ENCODE assay signal across 17 cellular contexts in genomic region chr5:57232293-57233033, GRCh38. TPM values are rescaled to one million over a fixed set of nuclear protein-coding genes. Genes with fewer than 3 reads are reported as not detected.
A peak's percentile ranks its signal among the peaks of the same experiment; 100 is the strongest.
DNase-seq lines count a peak whose midpoint lies in the region; ATAC-seq and TF ChIP-seq lines count a peak whose summit lies in the region.
"Had no signal": no experiment of that assay in that cellular context is flagged by ENCODE, and none has a peak within 500 bp of the region (broad histone marks: within the 10 kb centered on the region; RNA-seq: fewer than 3 reads in every experiment).

No MANE protein-coding gene starts in this region.

- H3K9me3 ChIP-seq in CD4-positive, alpha-beta T cell (ENCODE audit: control insufficient read depth, low read length), result no peaks in the 10 kb centered on the region
- H3K9me3 ChIP-seq in H9 (ENCODE audit: control insufficient read depth, low read depth, low read length) (no peaks in the 10 kb centered on the region), colonic mucosa (no peaks in the 10 kb centered on the region)
- no peaks in the 10 kb centered on the region for H3K9me3 ChIP-seq in naive thymus-derived CD4-positive, alpha-beta T cell (ENCODE audit: control insufficient read depth in 2 of 3, low read length in 3 of 3)
- H3K9me3 ChIP-seq: transverse colon had no signal

- no peak for DNase-seq in CD4-positive, alpha-beta T cell
- DNase-seq in H9 (no peak), colonic mucosa (no peak), T-helper 9 cell (no peak), NCI-H2029 (lab: John Stamatoyannopoulos, UW) (no peak)
- DNase-seq in naive thymus-derived CD4-positive, alpha-beta T cell, result no peak
- DNase-seq: activated naive CD4-positive, alpha-beta T cell treated with anti-CD3 and anti-CD28 coated beads, Interleukin-2, amount 10 ng/mL, durations not matched to agents 7 days and 5 days; C1 segment of cervical spinal cord; EL; hypothalamus; Kasumi-1; NCI-H1436 treated with DMSO at 0.1 percent for 48 hours; small intestine; T-helper 1 cell; transverse colon had no signal

- intact Hi-C loops in CD4-positive, alpha-beta T cell (cut with DNase I, micrococcal nuclease), result no loop called here
- intact Hi-C loops in colonic mucosa (cut with DNase I), result no loop called here
- intact Hi-C loops in naive thymus-derived CD4-positive, alpha-beta T cell (cut with micrococcal nuclease), result loop anchor here in 1 of 2 donors (2.0 kb wide), 1 partner anchor 18 kb away; no protein-coding TSS in a partner anchor

- H3K79me1 ChIP-seq in H9 (ENCODE audit: insufficient read depth, low read depth, low read length, poor library complexity, severe bottlenecking), result peaks cover 8% of the 10 kb centered on the region

- H3K79me2 ChIP-seq in H9 (ENCODE audit: insufficient read depth, low read length), result peaks cover 2% of the 10 kb centered on the region; the same call in 1 of the 2 replicates

- no peak for ATAC-seq in CD4-positive, alpha-beta T cell (ENCODE audit: poor library complexity)
- no peak for ATAC-seq in naive thymus-derived CD4-positive, alpha-beta T cell
- ATAC-seq in activated CD4-positive, CD25-positive, alpha-beta regulatory T cell treated with anti-CD3 and anti-CD28 coated beads, Interleukin-2, amount 50 U/mL, for 24 hours, result no peak
- ATAC-seq: Right ventricle myocardium inferior had no signal

- H3T11ph ChIP-seq in H9 (ENCODE audit: low read length), result no peak overlapping the region

- no peaks in the 10 kb centered on the region for H3K23me2 ChIP-seq in H9 (ENCODE audit: insufficient read length, low read depth, low read length, poor library complexity, severe bottlenecking)

- H3K9ac ChIP-seq in H9 (ENCODE audit: extremely low read depth, insufficient read length, low read length) (no peak overlapping the region), colonic mucosa (ENCODE audit: low read depth in 2 of 2, low read length in 2 of 2) (no peak overlapping the region)

- no peak overlapping the region for H2BK15ac ChIP-seq in H9 (ENCODE audit: low read depth, low read length)

- H2AFZ ChIP-seq in H9 (ENCODE audit: low read length), result no peak overlapping the region

- no peak overlapping the region for H3K23ac ChIP-seq in H9 (ENCODE audit: insufficient read length, low read depth, low read length)

- POLR2A ChIA-PET in CD4-positive, alpha-beta T cell (lab: Charles Lee), result no interaction called here
- POLR2A ChIA-PET in naive thymus-derived CD4-positive, alpha-beta T cell (lab: Charles Lee), result no interaction called here

- WGBS in H9 (ENCODE audit: extremely low coverage, insufficient read length, low lambda C conversion rate), result no CpG with 5 or more reads among the region's 6 CpGs

- no peak overlapping the region for H4K5ac ChIP-seq in H9 (ENCODE audit: insufficient read length, low read depth, low read length)

- H2BK5ac ChIP-seq in H9 (ENCODE audit: insufficient read length, low read length), result no peak overlapping the region

- no peak overlapping the region for H2BK12ac ChIP-seq in H9 (ENCODE audit: insufficient read length, low read depth, low read length)

- no peak overlapping the region for H3K4ac ChIP-seq in H9 (ENCODE audit: low read depth, low read length)

- no peak overlapping the region for H2BK120ac ChIP-seq in H9 (ENCODE audit: low read depth, low read length, poor library complexity, severe bottlenecking)

- H3K27ac ChIP-seq in CD4-positive, alpha-beta T cell (ENCODE audit: low read depth, low read length), result no peak overlapping the region
- no peak overlapping the region for H3K27ac ChIP-seq in H9 (ENCODE audit: insufficient read length, low read depth, low read length)
- H3K27ac ChIP-seq in colonic mucosa, result peak overlapping the region; percentile 25
- no peak overlapping the region for H3K27ac ChIP-seq in naive thymus-derived CD4-positive, alpha-beta T cell (ENCODE audit: low read depth, low read length)

- H3K4me2 ChIP-seq in H9 (ENCODE audit: insufficient read depth, insufficient read length, low read length), result no peak overlapping the region

- no peak overlapping the region for H2BK20ac ChIP-seq in H9 (ENCODE audit: low read depth, low read length, poor library complexity, severe bottlenecking)

- no peak overlapping the region for H4K8ac ChIP-seq in H9 (replicated peaks; ENCODE audit: insufficient read length, low read depth, low read length)

- no peaks in the 10 kb centered on the region for H3K27me3 Mint-ChIP-seq in CD4-positive, alpha-beta T cell
- H3K27me3 Mint-ChIP-seq in H9 (ENCODE audit: low read depth), result no peaks in the 10 kb centered on the region
- H3K27me3 Mint-ChIP-seq in naive thymus-derived CD4-positive, alpha-beta T cell, result no peaks in the 10 kb centered on the region
- H3K27me3 Mint-ChIP-seq: activated naive CD4-positive, alpha-beta T cell treated with anti-CD3 and anti-CD28 coated beads, Interleukin-2, amount 10 ng/mL, durations not matched to agents 7 days and 5 days had no signal

- CTCF ChIA-PET in CD4-positive, alpha-beta T cell (lab: Charles Lee), result interaction anchor here (0.6 to 0.7 kb wide), 2 partner anchors 278 to 283 kb away, joined by 3 read pairs; no protein-coding TSS in a partner anchor
- CTCF ChIA-PET in naive thymus-derived CD4-positive, alpha-beta T cell (lab: Charles Lee), result interaction anchor here (1.1 to 1.7 kb wide), 2 partner anchors 12 to 332 kb away, joined by 3 to 4 read pairs; no protein-coding TSS in a partner anchor

- peak overlapping the region; percentile 14 for H3K27ac Mint-ChIP-seq in CD4-positive, alpha-beta T cell
- H3K27ac Mint-ChIP-seq in H9, result peak overlapping the region; percentile 7 to 53 (median 10); a peak in 3 of 7 replicates
- H3K27ac Mint-ChIP-seq in naive thymus-derived CD4-positive, alpha-beta T cell, result peak overlapping the region in 8 of 9 donors; percentile 15 to 90 (median 62)

- peaks cover 58% of the 10 kb centered on the region for H3K4me1 Mint-ChIP-seq in CD4-positive, alpha-beta T cell (ENCODE audit: low read depth)
- H3K4me1 Mint-ChIP-seq in H9, result peaks cover 20 to 24% of the 10 kb centered on the region in 2 experiments
- peaks cover 14 to 81% (median 70%) of the 10 kb centered on the region in 7 donors for H3K4me1 Mint-ChIP-seq in naive thymus-derived CD4-positive, alpha-beta T cell

- TF ChIP-seq CTCF in CD4-positive, alpha-beta T cell (IDR thresholded peaks at IDR 0.05), result no peak
- TF ChIP-seq CTCF in H9 (conservative IDR thresholded peaks at IDR 0.05) (no peak), colonic mucosa (IDR thresholded peaks at IDR 0.05) (no peak)

- H3K9me3 Mint-ChIP-seq in CD4-positive, alpha-beta T cell, result no peaks in the 10 kb centered on the region
- peaks cover 5% of the 10 kb centered on the region in 2 experiments; a peak in 3 of 5 replicates for H3K9me3 Mint-ChIP-seq in H9
- H3K9me3 Mint-ChIP-seq in naive thymus-derived CD4-positive, alpha-beta T cell, result peaks cover 0 to 3% (median 0%) of the 10 kb centered on the region in 11 donors
- H3K9me3 Mint-ChIP-seq: activated naive CD4-positive, alpha-beta T cell treated with anti-CD3 and anti-CD28 coated beads, Interleukin-2, amount 10 ng/mL, durations not matched to agents 7 days and 5 days had no signal

- H3K36me3 ChIP-seq in colonic mucosa, result peaks cover 5% of the 10 kb centered on the region
- peaks cover 8 to 44% (median 12%) of the 10 kb centered on the region in 3 experiments for H3K36me3 ChIP-seq in naive thymus-derived CD4-positive, alpha-beta T cell (ENCODE audit: control insufficient read depth in 2 of 3, insufficient read depth in 3 of 3, low read length in 3 of 3)

- H3K14ac ChIP-seq in H9 (ENCODE audit: insufficient read depth, low read length), result no peak overlapping the region

- no peak overlapping the region for H3K4me3 ChIP-seq in colonic mucosa
- no peak overlapping the region for H3K4me3 ChIP-seq in naive thymus-derived CD4-positive, alpha-beta T cell (ENCODE audit: low read length)
- H3K4me3 ChIP-seq: transverse colon had no signal

- H4K91ac ChIP-seq in H9 (ENCODE audit: insufficient read length, low read depth, low read length), result no peak overlapping the region

- H3K4me1 ChIP-seq in H9 (ENCODE audit: insufficient read depth, low read length) (no peaks in the 10 kb centered on the region), colonic mucosa (peaks cover 7% of the 10 kb centered on the region)
- peaks cover 0 to 11% of the 10 kb centered on the region in 2 donors for H3K4me1 ChIP-seq in naive thymus-derived CD4-positive, alpha-beta T cell (ENCODE audit: control insufficient read depth in 2 of 2, insufficient read depth in 2 of 2, low read length in 2 of 2)

- H3K4me3 Mint-ChIP-seq in CD4-positive, alpha-beta T cell, result no peak overlapping the region
- no peak overlapping the region for H3K4me3 Mint-ChIP-seq in H9
- peak overlapping the region in 4 of 10 donors; percentile 10 to 74 (median 44) for H3K4me3 Mint-ChIP-seq in naive thymus-derived CD4-positive, alpha-beta T cell
- H3K4me3 Mint-ChIP-seq: activated naive CD4-positive, alpha-beta T cell treated with anti-CD3 and anti-CD28 coated beads, Interleukin-2, amount 10 ng/mL, durations not matched to agents 7 days and 5 days had no signal

- H2AK5ac ChIP-seq in H9 (ENCODE audit: insufficient read length, low read length), result no peak overlapping the region

- H3K56ac ChIP-seq in H9 (ENCODE audit: insufficient read length, low read depth, low read length), result no peak overlapping the region

- H4K20me1 ChIP-seq in H9 (ENCODE audit: control insufficient read depth, insufficient read depth, insufficient read length), result no peaks in the 10 kb centered on the region

- no peak overlapping the region for H3K18ac ChIP-seq in H9 (ENCODE audit: insufficient read length, low read depth, low read length)

- H3K27me3 ChIP-seq in CD4-positive, alpha-beta T cell (ENCODE audit: control insufficient read depth, insufficient read depth, low read length), result no peaks in the 10 kb centered on the region
- no peaks in the 10 kb centered on the region for H3K27me3 ChIP-seq in H9 (ENCODE audit: insufficient read depth, low read length)
- H3K27me3 ChIP-seq in colonic mucosa, result no peaks in the 10 kb centered on the region
- H3K27me3 ChIP-seq in naive thymus-derived CD4-positive, alpha-beta T cell (ENCODE audit: control insufficient read depth in 2 of 2, insufficient read depth in 2 of 2, low read length in 2 of 2), result no peaks in the 10 kb centered on the region
- H3K27me3 ChIP-seq: transverse colon had no signal

- H3K36me3 Mint-ChIP-seq in CD4-positive, alpha-beta T cell (ENCODE audit: low read depth), result peaks cover 84% of the 10 kb centered on the region
- H3K36me3 Mint-ChIP-seq in H9 (ENCODE audit: insufficient read depth in 1 of 3, low read depth in 3 of 3), result peaks cover 45 to 70% (median 63%) of the 10 kb centered on the region in 3 experiments
- H3K36me3 Mint-ChIP-seq in naive thymus-derived CD4-positive, alpha-beta T cell, result peaks cover 13 to 49% (median 37%) of the 10 kb centered on the region in 5 donors

RNA-seq across cellular contexts. Expression of gene GPBP1, which starts 58.6 kb away (rescaled TPM):
- 100 to 1,000 TPM; 136 to 137 TPM for total RNA-seq in CD4-positive, alpha-beta T cell
- total RNA-seq in H9 (2021) (108 and 112 TPM in 2 replicates), colonic mucosa (10 to 100 TPM; 46.5 to 73.8 TPM)
- total RNA-seq in naive thymus-derived CD4-positive, alpha-beta T cell, result 100 to 1,000 TPM in 4 of 5 experiments, 10 to 100 TPM in 1; 99.2 to 149 (median 116) TPM
- 100 to 1,000 TPM in 1 of 2 donors, 10 to 100 TPM in 1; 97.1 to 112 TPM for polyA plus RNA-seq in naive thymus-derived CD4-positive, alpha-beta T cell

Comparison
In these comparisons a context has a peak if more than half of its experiments do, and no peak if none do; other contexts are left out.
1. H3K27ac Mint-ChIP-seq: peak in every context shown above with its lines; median percentile 62 in naive thymus-derived CD4-positive, alpha-beta T cell; 14 in CD4-positive, alpha-beta T cell; 10 in H9.